In genomic region chr3:139300416-139300815, GRCh38 we compare ENCODE assay signal across 24 cellular contexts.
"Had no signal": no experiment of that assay in that cellular context is flagged by ENCODE, and none has a peak within 500 bp of the region (broad histone marks: within the 10 kb centered on the region; RNA-seq: fewer than 3 reads in every experiment).

No MANE protein-coding gene starts in this region.

- H3K36me3 ChIP-seq: colonic mucosa, gastrocnemius medialis, neural progenitor cell, prostate gland, right atrium auricular region, tibial nerve, vagina, WERI-Rb-1 had no signal

- H3K4me1 Mint-ChIP-seq: brain, memory B cell had no signal

- H3K27ac Mint-ChIP-seq: activated naive CD4-positive, alpha-beta T cell treated with anti-CD3 and anti-CD28 coated beads, Interleukin-2, amount 50 U/mL, for 72 hours; activated T-helper 1 cell treated with anti-CD3 and anti-CD28 coated beads, Interleukin-12 subunit alpha, Interleukin-12 subunit beta, Interleukin-2, Interleukin-4 antibody, amounts not matched to agents 30 ng/mL and 10 ng/mL and 1 ng/mL, durations not matched to agents 14 hours and 24 hours and 36 hours; brain; memory B cell; naive thymus-derived CD4-positive, alpha-beta T cell; neural progenitor cell; T-helper 1 cell treated with Interleukin-12 subunit alpha and Interleukin-12 subunit beta and Interleukin-4 antibody, amounts not matched to agents 30 μg/mL and 1 μg/mL, for 36 hours had no signal

- H3K27me3 ChIP-seq: colonic mucosa, gastrocnemius medialis, neural progenitor cell, right atrium auricular region, tibial nerve, vagina had no signal

- ATAC-seq: activated naive CD4-positive, alpha-beta T cell treated with anti-CD3 and anti-CD28 coated beads, Interleukin-2, amount 50 U/mL, for 72 hours; gastrocnemius medialis; left ventricle myocardium superior; naive thymus-derived CD4-positive, alpha-beta T cell; stimulated activated naive CD8-positive, alpha-beta T cell treated with anti-CD3 and anti-CD28 coated beads, Interleukin-15, Interleukin-2, amounts not matched to agents 100 U/mL and 50 U/mL, for 24 hours had no signal

- H3K4me1 ChIP-seq: colonic mucosa, gastrocnemius medialis, neural progenitor cell, prostate gland, tibial nerve had no signal

- H3K9me3 ChIP-seq: colonic mucosa, gastrocnemius medialis, prostate gland, right atrium auricular region, tibial nerve, vagina had no signal

- H3K27ac ChIP-seq: colonic mucosa, gastrocnemius medialis, neural progenitor cell, prostate gland, right atrium auricular region, tibial nerve, vagina had no signal

- H3K9me3 Mint-ChIP-seq: activated naive CD4-positive, alpha-beta T cell treated with anti-CD3 and anti-CD28 coated beads, Interleukin-2, amount 50 U/mL, for 72 hours; activated T-helper 1 cell treated with anti-CD3 and anti-CD28 coated beads, Interleukin-12 subunit alpha, Interleukin-12 subunit beta, Interleukin-2, Interleukin-4 antibody, amounts not matched to agents 30 ng/mL and 10 ng/mL and 1 ng/mL, durations not matched to agents 14 hours and 24 hours and 36 hours; brain; memory B cell; naive thymus-derived CD4-positive, alpha-beta T cell; neural progenitor cell; T-helper 1 cell treated with Interleukin-12 subunit alpha and Interleukin-12 subunit beta and Interleukin-4 antibody, amounts not matched to agents 30 μg/mL and 1 μg/mL, for 36 hours had no signal

- H3K9ac ChIP-seq: neural progenitor cell had no signal

- H3K4me3 ChIP-seq: colonic mucosa, gastrocnemius medialis, neural progenitor cell, prostate gland, right atrium auricular region, tibial nerve, vagina had no signal

- DNase-seq: activated CD4-positive, alpha-beta T cell treated with anti-CD3 and anti-CD28 coated beads for 1 hour; activated CD4-positive, alpha-beta T cell treated with anti-CD3 and anti-CD28 coated beads, Interleukin-2, amount 50 U/mL, for 48 hours; activated gamma-delta T cell treated with Interleukin-2 at 50 U/mL for 16 hours; activated T-cell treated with anti-CD3 and anti-CD28 coated beads for 4 hours; amniotic stem cell; central memory CD4-positive, alpha-beta T cell; colonic mucosa; erythroblast; gastrocnemius medialis; left ventricle myocardium superior; naive thymus-derived CD4-positive, alpha-beta T cell; stimulated activated naive CD8-positive, alpha-beta T cell treated with anti-CD3 and anti-CD28 coated beads, Interleukin-15, Interleukin-2, amounts not matched to agents 100 U/mL and 50 U/mL, for 24 hours; substantia nigra; WERI-Rb-1 had no signal

- H3K36me3 Mint-ChIP-seq: activated naive CD4-positive, alpha-beta T cell treated with anti-CD3 and anti-CD28 coated beads, Interleukin-2, amount 50 U/mL, for 72 hours; brain; memory B cell; naive thymus-derived CD4-positive, alpha-beta T cell; neural progenitor cell had no signal

- H3K4me3 Mint-ChIP-seq: activated T-helper 1 cell treated with anti-CD3 and anti-CD28 coated beads, Interleukin-12 subunit alpha, Interleukin-12 subunit beta, Interleukin-2, Interleukin-4 antibody, amounts not matched to agents 30 ng/mL and 10 ng/mL and 1 ng/mL, durations not matched to agents 14 hours and 24 hours and 36 hours; brain; memory B cell; naive thymus-derived CD4-positive, alpha-beta T cell; neural progenitor cell; T-helper 1 cell treated with Interleukin-12 subunit alpha and Interleukin-12 subunit beta and Interleukin-4 antibody, amounts not matched to agents 30 μg/mL and 1 μg/mL, for 36 hours had no signal
